In the genomic region with DNA sequence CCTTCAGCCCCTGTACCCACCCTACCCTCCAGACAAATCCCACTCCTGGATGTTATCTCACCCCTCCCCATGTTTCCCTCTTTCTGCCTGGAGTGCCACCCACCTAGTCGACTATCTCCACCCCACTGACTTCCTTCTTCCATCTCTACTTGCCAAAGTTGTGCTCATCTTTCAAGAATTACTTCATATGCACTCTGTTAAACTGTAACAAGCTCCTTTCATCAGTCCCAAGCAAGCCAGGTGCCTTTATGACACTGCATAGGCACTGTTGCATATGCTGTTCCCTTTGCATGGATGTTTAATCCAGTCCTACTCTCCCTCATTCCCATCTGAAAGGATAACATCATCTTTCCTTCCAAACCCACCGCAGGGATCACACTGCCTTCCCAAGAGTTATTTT, we compare ENCODE assay signal across 11 cellular contexts. TPM values are rescaled to one million over a fixed set of nuclear protein-coding genes. Genes with fewer than 3 reads are reported as not detected.
DNase-seq lines count a peak whose midpoint lies in the region; ATAC-seq, FAIRE-seq and TF ChIP-seq lines count a peak whose summit lies in the region.
"Had no signal": no experiment of that assay in that cellular context is flagged by ENCODE, and none has a peak within 500 bp of the region (broad histone marks: within the 10 kb centered on the region; RNA-seq: fewer than 3 reads in every experiment).

No MANE protein-coding gene starts in this region.

- no peak overlapping the region for H3K23ac ChIP-seq in H1 (ENCODE audit: insufficient read length)
- H3K23ac ChIP-seq in mesendoderm (ENCODE audit: low read length) = no peak overlapping the region

- ATAC-seq in A549 (peak; percentile 49 to 52; a peak in 4 of 6 replicates), GM23338 (no peak), GM21825 (IDR thresholded peaks at IDR 0.05; ENCODE audit: unreplicated experiment) (no peak)

- H3K36me3 ChIP-seq in GM23338 (ENCODE audit: insufficient read depth) (no peaks in the 10 kb centered on the region), H1 (ENCODE audit: control insufficient read depth in 2 of 4, insufficient read depth in 4 of 4, low read length in 3 of 4) (no peaks in the 10 kb centered on the region; a peak in 1 of 8 replicates), mesendoderm (ENCODE audit: control insufficient read depth, insufficient read depth, low read length) (no peaks in the 10 kb centered on the region)

- H3K27me3 Mint-ChIP-seq in GM23338 (ENCODE audit: insufficient read depth, low read depth, poor library complexity) = no peaks in the 10 kb centered on the region
- H3K27me3 Mint-ChIP-seq: CD4-positive, alpha-beta T cell had no signal

- no peaks in the 10 kb centered on the region for H3K9me2 ChIP-seq in GM23338 (ENCODE audit: insufficient read depth)

- no peak overlapping the region for H2BK12ac ChIP-seq in H1 (ENCODE audit: low read depth, low read length)

- H3K27ac ChIP-seq in A549 = peak overlapping the region; percentile 36 to 39; a peak in 2 of 6 replicates
- H3K27ac ChIP-seq in GM23338 (ENCODE audit: low read depth) = no peak overlapping the region
- no peak overlapping the region for H3K27ac ChIP-seq in H1 (ENCODE audit: low read depth, low read length)
- H3K27ac ChIP-seq in mesendoderm (ENCODE audit: low read depth, low read length) = peak overlapping the region; percentile 25

- peak overlapping the region; percentile 69; the same call in 1 of the 2 replicates for H2AFZ ChIP-seq in GM23338
- H2AFZ ChIP-seq in H1 (ENCODE audit: low read length) = peak overlapping the region; percentile 13; the same call in 1 of the 2 replicates

- H4K5ac ChIP-seq in H1 (ENCODE audit: insufficient read length, low read depth, low read length) = no peak overlapping the region
- H4K5ac ChIP-seq in mesendoderm (ENCODE audit: low read length) = no peak overlapping the region

- no peaks in the 10 kb centered on the region for H3F3A ChIP-seq in GM23338 (replicated peaks; ENCODE audit: low read depth)

- H4K91ac ChIP-seq in H1 (replicated peaks; ENCODE audit: insufficient read length, low read length) = no peak overlapping the region

- H3K4me2 ChIP-seq in A549 (peak overlapping the region; percentile 39), GM23338 (no peak overlapping the region), H1 (ENCODE audit: insufficient read depth in 1 of 2, low read depth in 2 of 2, low read length in 2 of 2) (no peak overlapping the region), mesendoderm (ENCODE audit: low read length) (no peak overlapping the region)

- no peak for TF ChIP-seq EP300 in A549 (IDR thresholded peaks at IDR 0.05)
- no peak for TF ChIP-seq EP300 in H1 (IDR thresholded peaks at IDR 0.05; ENCODE audit: borderline replicate concordance in 1 of 2, low read depth in 2 of 2, low read length in 2 of 2)

- no peak overlapping the region for H3K4me3 Mint-ChIP-seq in GM23338
- H3K4me3 Mint-ChIP-seq: CD4-positive, alpha-beta T cell had no signal

- TF ChIP-seq RAD21 in A549 (conservative IDR thresholded peaks at IDR 0.05 in 1 of 2, IDR thresholded peaks at IDR 0.05 in 1 of 2) (no peak), H1 (IDR thresholded peaks at IDR 0.05 in 1 of 2, conservative IDR thresholded peaks at IDR 0.05 in 1 of 2; ENCODE audit: low read depth in 2 of 2, low read length in 2 of 2) (no peak)

- no peak overlapping the region for H3K56ac ChIP-seq in H1 (replicated peaks; ENCODE audit: insufficient read length, low read depth, low read length)
- H3K56ac ChIP-seq in mesendoderm (ENCODE audit: low read length) = peak overlapping the region; percentile 56

- peak in 1 of 2 experiments; percentile 2 for DNase-seq in A549 (ENCODE audit: low read depth in 1 of 2, low spot score in 1 of 2)
- DNase-seq in GM23338 (ENCODE audit: low spot score) = no peak
- no peak for DNase-seq in H1 (ENCODE audit: low read depth in 1 of 2, low spot score in 2 of 2)
- no peak for DNase-seq in mesendoderm
- no peak for DNase-seq in SKM-1 (lab: John Stamatoyannopoulos, UW; ENCODE audit: unreplicated experiment)
- DNase-seq in inferior parietal cortex (ENCODE audit: extremely low spot score) = no peak
- no peak for DNase-seq in effector CD4-positive, alpha-beta T cell
- DNase-seq: NCI-H1092, NCI-H510A had no signal

- H3K4ac ChIP-seq in H1 (replicated peaks; ENCODE audit: insufficient read length, low read depth, low read length) (no peak overlapping the region), mesendoderm (ENCODE audit: low read depth, low read length) (no peak overlapping the region)

- H4K20me1 ChIP-seq in GM23338 (replicated peaks; ENCODE audit: insufficient read depth) (no peaks in the 10 kb centered on the region), H1 (replicated peaks in 1 of 2; ENCODE audit: control insufficient read depth in 1 of 2, insufficient read depth in 2 of 2, low read length in 2 of 2) (no peaks in the 10 kb centered on the region)

- no peaks in the 10 kb centered on the region for H3K79me2 ChIP-seq in GM23338 (replicated peaks; ENCODE audit: insufficient read depth)
- H3K79me2 ChIP-seq in H1 (ENCODE audit: control insufficient read depth in 1 of 2, insufficient read depth in 2 of 2, low read length in 2 of 2) = no peaks in the 10 kb centered on the region
- no peaks in the 10 kb centered on the region for H3K79me2 ChIP-seq in mesendoderm (ENCODE audit: control insufficient read depth, insufficient read depth, low read length)

- no peak for FAIRE-seq in A549 (lab: Jason Lieb, UNC)
- no peak for FAIRE-seq in H1 (lab: Jason Lieb, UNC)

- H2BK20ac ChIP-seq in H1 (ENCODE audit: low read length) = no peak overlapping the region

- H3K18ac ChIP-seq in H1 (ENCODE audit: extremely low read depth, low read length) (no peak overlapping the region), mesendoderm (ENCODE audit: low read length) (peak overlapping the region; percentile 3)

- 41% methylated on average over 2 of the region's 2 CpGs for WGBS in A549 (ENCODE audit: missing lambda C conversion rate)
- WGBS in H1 (ENCODE audit: extremely low coverage in 1 of 2, insufficient coverage in 1 of 2, insufficient read length in 1 of 2, insufficient replicate concordance in 2 of 2, low coverage in 1 of 2, low lambda C conversion rate in 2 of 2, missing lambda C conversion rate in 1 of 2), 2 experiments = 71% methylated on average over 2 of the region's 2 CpGs; no CpG with 5 or more reads in 1 of the 2 experiments
- WGBS in mesendoderm (ENCODE audit: extremely low coverage, insufficient coverage, low lambda C conversion rate) = no CpG with 5 or more reads among the region's 2 CpGs

- H4K8ac ChIP-seq in H1 (ENCODE audit: extremely low read depth, insufficient read depth, low read length) = no peak overlapping the region
- H4K8ac ChIP-seq in mesendoderm (ENCODE audit: low read depth, low read length) = no peak overlapping the region

- H3K14ac ChIP-seq in H1 (ENCODE audit: insufficient read length) = no peak overlapping the region

- no peaks in the 10 kb centered on the region; the same call in 2 of the 3 replicates for H3K36me3 Mint-ChIP-seq in GM23338 (ENCODE audit: low read depth)

- H2BK120ac ChIP-seq in H1 (replicated peaks; ENCODE audit: low read depth, low read length) (no peak overlapping the region), mesendoderm (ENCODE audit: low read depth, low read length) (no peak overlapping the region)

- H3K4me1 Mint-ChIP-seq in GM23338 = peaks cover 12% of the 10 kb centered on the region; the same call in 2 of the 3 replicates

- H3K9me3 ChIP-seq in A549 = no peaks in the 10 kb centered on the region
- H3K9me3 ChIP-seq in H1 (ENCODE audit: insufficient read depth in 2 of 2, low read depth in 1 of 2, low read length in 1 of 2) = no peaks in the 10 kb centered on the region

- H3K4me3 ChIP-seq in A549 (no peak overlapping the region), GM23338 (no peak overlapping the region), H1 (ENCODE audit: extremely low read depth in 1 of 4, insufficient read depth in 2 of 4, low read depth in 3 of 4, low read length in 4 of 4) (no peak overlapping the region), mesendoderm (ENCODE audit: low read length) (no peak overlapping the region)

- H2BK5ac ChIP-seq in H1 (ENCODE audit: low read depth, low read length) (no peak overlapping the region), mesendoderm (ENCODE audit: low read length) (peak overlapping the region; percentile 0)

- TF ChIP-seq POLR2A in A549 (IDR thresholded peaks at IDR 0.05; ENCODE audit: low read length) = no peak
- TF ChIP-seq POLR2A in H1 (IDR thresholded peaks at IDR 0.05; ENCODE audit: control extremely low read depth in 1 of 2, low read depth in 2 of 2, low read length in 2 of 2) = no peak

- TF ChIP-seq CTCF in A549 (IDR thresholded peaks at IDR 0.05) = no peak
- TF ChIP-seq CTCF in GM23338 (conservative IDR thresholded peaks at IDR 0.05; ENCODE audit: low read depth in 2 of 2) = no peak
- TF ChIP-seq CTCF in H1 (IDR thresholded peaks at IDR 0.05; ENCODE audit: control extremely low read depth in 1 of 3, insufficient read depth in 1 of 3, low read depth in 1 of 3, low read length in 3 of 3) = no peak

- no peaks in the 10 kb centered on the region for H3K9me3 Mint-ChIP-seq in GM23338
- H3K9me3 Mint-ChIP-seq: CD4-positive, alpha-beta T cell had no signal

- H3K9ac ChIP-seq in H1 (replicated peaks in 1 of 4; ENCODE audit: extremely low read depth in 1 of 4, low read depth in 3 of 4, low read length in 3 of 4) = no peak overlapping the region
- no peak overlapping the region for H3K9ac ChIP-seq in mesendoderm (ENCODE audit: low read length)

- H3K23me2 ChIP-seq in H1 (ENCODE audit: low read depth, low read length) = peaks cover 2% of the 10 kb centered on the region; the same call in 1 of the 2 replicates

- CTCF ChIA-PET in A549 (lab: Yijun Ruan, JAX) (interaction anchor here (1.0 to 2.8 kb wide), 13 partner anchors 8 to 654 kb away, joined by 3 to 13 read pairs (median 4); partner anchors contain the start of gene CDK1), H1 (lab: Charles Lee; ENCODE audit: partially characterized antibody) (interaction anchor here (0.6 to 5.9 kb wide), 31 partner anchors 8 to 911 kb away, joined by 3 to 26 read pairs (median 4); no protein-coding TSS in a partner anchor)

- H3K27ac Mint-ChIP-seq in GM23338 = no peak overlapping the region
- H3K27ac Mint-ChIP-seq: CD4-positive, alpha-beta T cell had no signal

- H2AK5ac ChIP-seq in H1 (ENCODE audit: low read depth, low read length) = no peak overlapping the region
- H2AK5ac ChIP-seq in mesendoderm (ENCODE audit: low read length) = no peak overlapping the region

- H2BK15ac ChIP-seq in H1 (ENCODE audit: low read length) = no peak overlapping the region
- no peak overlapping the region for H2BK15ac ChIP-seq in mesendoderm (replicated peaks; ENCODE audit: low read depth)

- peaks cover 19% of the 10 kb centered on the region for H3K4me1 ChIP-seq in A549
- 0 out of 2 replicates have a peak, but pooled peaks cover 7% of the 10 kb centered on the region for H3K4me1 ChIP-seq in GM23338 (ENCODE audit: insufficient read depth)
- no peaks in the 10 kb centered on the region; a peak in 1 of 7 replicates for H3K4me1 ChIP-seq in H1 (replicated peaks in 1 of 4; ENCODE audit: control insufficient read depth in 3 of 4, insufficient read depth in 4 of 4, low read length in 3 of 4)
- peaks cover 4% of the 10 kb centered on the region for H3K4me1 ChIP-seq in mesendoderm (ENCODE audit: control insufficient read depth, low read depth, low read length)

- H3K27me3 ChIP-seq in GM23338 (ENCODE audit: insufficient read depth) = no peaks in the 10 kb centered on the region
- H3K27me3 ChIP-seq in H1 (replicated peaks in 1 of 4; ENCODE audit: control insufficient read depth in 3 of 4, extremely low read depth in 1 of 4, insufficient read depth in 3 of 4, low read length in 3 of 4) = no peaks in the 10 kb centered on the region
- H3K27me3 ChIP-seq in mesendoderm (ENCODE audit: insufficient read depth, low read length, poor library complexity) = no peaks in the 10 kb centered on the region

- POLR2A ChIA-PET in A549 (lab: Yijun Ruan, JAX) = no interaction called here
- POLR2A ChIA-PET in H1 (lab: Charles Lee; ENCODE audit: partially characterized antibody) = interaction anchor here (4.6 kb wide), 1 partner anchor 9 kb away, joined by 24 read pairs; the partner anchor contains the start of gene CDK1

- H3K79me1 ChIP-seq in H1 (ENCODE audit: low read depth, low read length) (no peaks in the 10 kb centered on the region), mesendoderm (ENCODE audit: low read length) (no peaks in the 10 kb centered on the region)

RNA-seq across cellular contexts. Expression of gene CDK1, which starts 8.9 kb away (rescaled TPM):
- polyA plus RNA-seq in A549 (2011; rRNA removed) (82.3 and 109 TPM in 2 replicates), A549 (2017; fragmentation: RNase III; extraction: RNeasy Plus Mini Kit Qiagen cat#74134 plus additional on column Dnase treatment) (87.1 to 105 TPM (median 97.1 TPM) in 3 replicates), GM23338 (2016; fragmentation: Nextera tagmentation; extraction: Ambion mirVana) (148 and 165 TPM in 2 replicates), H1 (2011; rRNA removed) (15.1 and 29.4 TPM in 2 replicates)
- polyA plus RNA-seq in A549 (2012; cell fraction: cytosol; rRNA removed) = 35.7 and 39.1 TPM in 2 replicates
- 22.5 and 34.1 TPM in 2 replicates for polyA plus RNA-seq in A549 (2012; cell fraction: nucleus; rRNA removed)
- 10.4 and 11.0 TPM in 2 replicates for polyA minus RNA-seq in A549 (2011; rRNA and poly(A)+ RNA removed)
- total RNA-seq in GM23338 (2014; rRNA removed; shearing (Covaris generic)) = 166 and 168 TPM in 2 replicates
- total RNA-seq in H1 (2021; fragmentation: NEBNext Ultra II Directional; extraction: Animal tissue kit (Norgen Biotek cat#: 25700)) = 98.8 and 111 TPM in 2 replicates
- 47.5 TPM for polyA plus RNA-seq in H1 (2011; cell fraction: cytosol; rRNA removed)
- 13.0 TPM for polyA plus RNA-seq in H1 (2011; cell fraction: nucleus; rRNA removed)
- 32.5 to 64.9 TPM (median 36.1 TPM) in 4 replicates for polyA plus RNA-seq in H1 (2012, experiment 1 of 2)
- 13.2 TPM for polyA plus RNA-seq in H1 (2012, experiment 2 of 2)
- 69.2 TPM for polyA plus RNA-seq in H1 (2013, experiment 1 of 2)
- polyA plus RNA-seq in H1 (2013, experiment 2 of 2) = 69.7 TPM
- polyA minus RNA-seq in H1 (2011; rRNA and poly(A)+ RNA removed) = 18.4 and 28.0 TPM in 2 replicates
- polyA minus RNA-seq in H1 (2011; cell fraction: cytosol; rRNA and poly(A)+ RNA removed) = 18.0 TPM
- 31.8 TPM for polyA minus RNA-seq in H1 (2011; cell fraction: nucleus; rRNA and poly(A)+ RNA removed)
- polyA plus RNA-seq in mesendoderm (2013, experiment 1 of 2) = 80.6 TPM
- 81.4 TPM for polyA plus RNA-seq in mesendoderm (2013, experiment 2 of 2)

Comparison
In these comparisons a context has a peak if more than half of its experiments do, and no peak if none do; other contexts are left out.
1. ATAC-seq: peak in A549 (2 of 2); none in GM23338 (single experiment) and GM21825 (single experiment).
2. H3K27ac ChIP-seq: peak in A549 (2 of 2) and mesendoderm (single experiment); none in GM23338 (single experiment) and H1 (single experiment).